In genomic region chr20:14637441-14637840, GRCh38 we compare ENCODE assay signal across 27 cellular contexts.
"Had no signal": no experiment of that assay in that cellular context is flagged by ENCODE, and none has a peak within 500 bp of the region (broad histone marks: within the 10 kb centered on the region; RNA-seq: fewer than 3 reads in every experiment).

No MANE protein-coding gene starts in this region.

- H3K4me1 ChIP-seq: stomach, suprapubic skin, testis, thyroid gland, tibial artery, tibial nerve, transverse colon, upper lobe of left lung, upper lobe of right lung, uterus, vagina had no signal

- H3K4me3 ChIP-seq: stomach, suprapubic skin, testis, thoracic aorta, thyroid gland, tibial artery, tibial nerve, transverse colon, upper lobe of left lung, upper lobe of right lung, uterus, vagina had no signal

- H3K36me3 ChIP-seq: stomach, suprapubic skin, thoracic aorta, thyroid gland, tibial artery, tibial nerve, transverse colon, upper lobe of left lung, upper lobe of right lung, uterus, vagina had no signal

- H3K27ac ChIP-seq: stomach, suprapubic skin, testis, thoracic aorta, thyroid gland, tibial artery, tibial nerve, transverse colon, upper lobe of left lung, upper lobe of right lung, uterus, vagina had no signal

- H3K27ac Mint-ChIP-seq: stimulated activated effector memory CD8-positive, alpha-beta T cell treated with anti-CD3 and anti-CD28 coated beads, Interleukin-12 subunit alpha, Interleukin-12 subunit beta, amount 100 ng/mL, for 72 hours; stimulated activated memory B cell treated with anti-CD40 and anti-IgM and Interleukin-4, amounts not matched to agents 10 μg/mL and 1 μg/mL and 100 μg/mL, for 72 hours; stimulated activated naive B cell treated with anti-CD40 and anti-IgM and Interleukin-4, amounts not matched to agents 10 μg/mL and 1 μg/mL and 100 μg/mL, for 72 hours; stimulated activated naive CD8-positive, alpha-beta T cell treated with anti-CD3 and anti-CD28 coated beads, Interleukin-15, amount 100 ng/mL, for 72 hours; stimulated activated naive CD8-positive, alpha-beta T cell treated with anti-CD3 and anti-CD28 coated beads, Interleukin-15, Interleukin-2, amounts not matched to agents 100 ng/mL and 50 ng/mL, for 24 hours; type B pancreatic cell had no signal

- H3K9me3 ChIP-seq: suprapubic skin, testis, thyroid gland, upper lobe of right lung, uterus, vagina had no signal

- H3K27me3 ChIP-seq: stomach, suprapubic skin, testis, thyroid gland, tibial artery, tibial nerve, transverse colon, upper lobe of left lung, upper lobe of right lung, uterus, vagina had no signal

- H3K4me1 Mint-ChIP-seq: stimulated activated effector memory CD8-positive, alpha-beta T cell treated with anti-CD3 and anti-CD28 coated beads, Interleukin-12 subunit alpha, Interleukin-12 subunit beta, amount 100 ng/mL, for 72 hours; stimulated activated memory B cell treated with anti-CD40 and anti-IgM and Interleukin-4, amounts not matched to agents 10 μg/mL and 1 μg/mL and 100 μg/mL, for 72 hours; stimulated activated naive B cell treated with anti-CD40 and anti-IgM and Interleukin-4, amounts not matched to agents 10 μg/mL and 1 μg/mL and 100 μg/mL, for 72 hours; stimulated activated naive CD8-positive, alpha-beta T cell treated with anti-CD3 and anti-CD28 coated beads, Interleukin-15, amount 100 ng/mL, for 72 hours had no signal

- ATAC-seq: stimulated activated effector memory CD8-positive, alpha-beta T cell treated with anti-CD3 and anti-CD28 coated beads, Interleukin-12 subunit alpha, Interleukin-12 subunit beta, amount 100 ng/mL, for 72 hours; stimulated activated memory B cell treated with anti-CD40 and anti-IgM and Interleukin-4, amounts not matched to agents 10 μg/mL and 1 μg/mL and 100 μg/mL, for 72 hours; stimulated activated naive B cell treated with anti-CD40 and anti-IgM and Interleukin-4, amounts not matched to agents 10 μg/mL and 1 μg/mL and 100 μg/mL, for 72 hours; stimulated activated naive CD8-positive, alpha-beta T cell treated with anti-CD3 and anti-CD28 coated beads, Interleukin-15, amount 100 ng/mL, for 72 hours; stimulated activated naive CD8-positive, alpha-beta T cell treated with anti-CD3 and anti-CD28 coated beads, Interleukin-15, Interleukin-2, amounts not matched to agents 100 U/mL and 50 U/mL, for 24 hours; upper lobe of right lung had no signal

- DNase-seq: stimulated activated CD4-positive, alpha-beta T cell treated with anti-CD3 and anti-CD28 coated beads, Interleukin-2, amount 100 ng/mL, for 48 hours; stimulated activated CD4-positive, alpha-beta T cell treated with anti-CD3 and anti-CD28 coated beads, Interleukin-4, amount 100 ng/mL, for 1 hour; stimulated activated CD4-positive, alpha-beta T cell treated with anti-CD3 and anti-CD28 coated beads, Interleukin-4, amount 100 ng/mL, for 24 hours; stimulated activated CD4-positive, alpha-beta T cell treated with anti-CD3 and anti-CD28 coated beads, Interleukin-4, amount 100 ng/mL, for 4 hours; stimulated activated CD8-positive, alpha-beta memory T cell treated with anti-CD3 and anti-CD28 coated beads, Interleukin-4, amount 100 ng/mL, for 48 hours; stimulated activated naive B cell treated with anti-CD40 and anti-IgM and Interleukin-4, amounts not matched to agents 10 μg/mL and 1 μg/mL and 100 μg/mL, for 72 hours; stimulated activated naive CD4-positive, alpha-beta T cell; stimulated activated naive CD4-positive, alpha-beta T cell treated with Interleukin-2 at 50 U/mL for 16 hours; stimulated activated naive CD8-positive, alpha-beta T cell treated with anti-CD3 and anti-CD28 coated beads, Interleukin-15, amount 100 ng/mL, for 72 hours; stimulated activated naive CD8-positive, alpha-beta T cell treated with anti-CD3 and anti-CD28 coated beads, Interleukin-15, Interleukin-2, amounts not matched to agents 100 U/mL and 50 U/mL, for 24 hours; stomach; substantia nigra; testis; thyroid gland; tibial artery; transverse colon; upper lobe of left lung; upper lobe of right lung; uterus had no signal

- H3K4me3 Mint-ChIP-seq: stimulated activated effector memory CD8-positive, alpha-beta T cell treated with anti-CD3 and anti-CD28 coated beads, Interleukin-12 subunit alpha, Interleukin-12 subunit beta, amount 100 ng/mL, for 72 hours; stimulated activated memory B cell treated with anti-CD40 and anti-IgM and Interleukin-4, amounts not matched to agents 10 μg/mL and 1 μg/mL and 100 μg/mL, for 72 hours; stimulated activated naive B cell treated with anti-CD40 and anti-IgM and Interleukin-4, amounts not matched to agents 10 μg/mL and 1 μg/mL and 100 μg/mL, for 72 hours; stimulated activated naive CD8-positive, alpha-beta T cell treated with anti-CD3 and anti-CD28 coated beads, Interleukin-15, amount 100 ng/mL, for 72 hours; stimulated activated naive CD8-positive, alpha-beta T cell treated with anti-CD3 and anti-CD28 coated beads, Interleukin-15, Interleukin-2, amounts not matched to agents 100 ng/mL and 50 ng/mL, for 24 hours; type B pancreatic cell had no signal

- H3K36me3 Mint-ChIP-seq: stimulated activated effector memory CD8-positive, alpha-beta T cell treated with anti-CD3 and anti-CD28 coated beads, Interleukin-12 subunit alpha, Interleukin-12 subunit beta, amount 100 ng/mL, for 72 hours; stimulated activated memory B cell treated with anti-CD40 and anti-IgM and Interleukin-4, amounts not matched to agents 10 μg/mL and 1 μg/mL and 100 μg/mL, for 72 hours; stimulated activated naive B cell treated with anti-CD40 and anti-IgM and Interleukin-4, amounts not matched to agents 10 μg/mL and 1 μg/mL and 100 μg/mL, for 72 hours had no signal

- H3K27me3 Mint-ChIP-seq: stimulated activated memory B cell treated with anti-CD40 and anti-IgM and Interleukin-4, amounts not matched to agents 10 μg/mL and 1 μg/mL and 100 μg/mL, for 72 hours; stimulated activated naive B cell treated with anti-CD40 and anti-IgM and Interleukin-4, amounts not matched to agents 10 μg/mL and 1 μg/mL and 100 μg/mL, for 72 hours; stimulated activated naive CD8-positive, alpha-beta T cell treated with anti-CD3 and anti-CD28 coated beads, Interleukin-15, amount 100 ng/mL, for 72 hours; stimulated activated naive CD8-positive, alpha-beta T cell treated with anti-CD3 and anti-CD28 coated beads, Interleukin-15, Interleukin-2, amounts not matched to agents 100 ng/mL and 50 ng/mL, for 24 hours had no signal
